1 cellular context compared by ENCODE assay signal in the genomic region with DNA sequence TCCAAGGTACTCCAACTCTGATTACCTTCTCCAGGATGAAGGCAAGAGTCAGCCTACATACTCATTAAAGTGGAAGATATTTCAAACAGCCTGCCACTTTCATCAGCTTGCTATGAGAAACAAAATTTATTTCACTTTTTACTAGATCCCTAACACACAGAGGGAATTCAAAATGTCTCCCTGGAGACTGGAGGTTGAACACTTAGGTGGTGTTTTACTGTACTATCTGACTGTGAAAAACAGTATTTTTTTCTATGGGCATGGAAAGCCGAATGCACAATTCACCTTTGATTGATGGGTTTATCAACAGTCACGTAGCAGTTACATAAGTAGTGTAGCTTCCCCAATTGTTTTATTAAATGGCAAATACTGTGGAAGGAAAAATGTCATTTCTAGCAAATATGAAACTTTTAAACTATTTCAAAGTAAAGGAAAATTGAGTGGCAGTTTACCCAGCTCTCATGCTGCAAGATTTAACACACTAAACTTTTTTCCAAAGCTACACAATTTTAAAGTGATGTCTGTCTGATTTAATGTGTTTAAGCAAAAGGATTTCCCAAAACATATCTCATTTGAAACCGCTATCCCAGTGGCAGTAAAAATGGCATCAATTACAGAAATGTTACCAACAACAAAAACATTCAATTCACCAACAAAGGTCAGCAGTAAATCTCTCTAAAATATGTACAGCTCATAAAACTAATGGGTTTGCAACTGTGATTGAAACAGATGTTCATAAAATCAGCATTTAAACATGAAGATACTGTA.
TF ChIP-seq lines count a peak whose summit lies in the region.

No MANE protein-coding gene starts in this region.

TF ChIP-seq in A549, 52 proteins besides CTCF, POLR2A, EP300 and RAD21 (continued from another document):
- TF ChIP-seq, protein P1, sequence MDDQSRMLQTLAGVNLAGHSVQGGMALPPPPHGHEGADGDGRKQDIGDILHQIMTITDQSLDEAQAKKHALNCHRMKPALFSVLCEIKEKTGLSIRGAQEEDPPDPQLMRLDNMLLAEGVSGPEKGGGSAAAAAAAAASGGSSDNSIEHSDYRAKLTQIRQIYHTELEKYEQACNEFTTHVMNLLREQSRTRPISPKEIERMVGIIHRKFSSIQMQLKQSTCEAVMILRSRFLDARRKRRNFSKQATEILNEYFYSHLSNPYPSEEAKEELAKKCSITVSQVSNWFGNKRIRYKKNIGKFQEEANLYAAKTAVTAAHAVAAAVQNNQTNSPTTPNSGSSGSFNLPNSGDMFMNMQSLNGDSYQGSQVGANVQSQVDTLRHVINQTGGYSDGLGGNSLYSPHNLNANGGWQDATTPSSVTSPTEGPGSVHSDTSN (IDR thresholded peaks at IDR 0.05), result no peak
